14 cellular contexts compared by ENCODE assay signal in the genomic region with DNA sequence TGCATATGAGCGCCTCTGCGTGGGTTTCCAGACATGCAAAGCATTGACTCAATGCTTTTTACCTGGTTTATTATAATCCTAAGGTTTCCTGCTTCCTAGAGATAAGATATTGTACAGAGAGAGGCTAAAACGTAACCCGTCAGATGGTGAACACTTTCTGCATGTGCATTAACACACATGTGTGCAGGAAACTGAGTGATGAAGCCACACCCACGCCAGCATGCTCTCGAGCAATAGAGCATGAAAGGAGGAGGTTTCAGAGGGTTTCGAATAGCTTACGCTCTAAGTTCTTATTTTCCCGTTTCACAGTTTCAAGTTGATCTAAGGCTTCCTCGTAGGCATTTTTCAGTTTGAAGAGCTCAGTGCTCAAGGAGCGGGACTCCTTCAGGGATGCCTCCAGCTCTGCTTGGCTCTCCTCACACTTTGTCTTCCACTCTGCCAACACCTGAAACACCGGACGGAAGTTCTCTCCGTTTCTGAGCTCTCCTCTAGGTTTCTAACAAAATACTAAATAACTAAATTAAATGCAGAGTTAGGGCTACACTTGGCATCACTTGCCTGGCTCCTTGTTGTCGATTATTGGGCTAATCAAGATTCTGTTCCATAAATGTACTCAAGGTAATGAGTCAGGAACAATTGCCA.
DNase-seq lines count a peak whose midpoint lies in the region; ATAC-seq and TF ChIP-seq lines count a peak whose summit lies in the region.
"Had no signal": no experiment of that assay in that cellular context is flagged by ENCODE, and none has a peak within 500 bp of the region (broad histone marks: within the 10 kb centered on the region; RNA-seq: fewer than 3 reads in every experiment).

No MANE protein-coding gene starts in this region.

- peak; percentile 79 for DNase-seq in GM12864 (ENCODE audit: low read depth)
- peak; percentile 57 for DNase-seq in GM19240 (ENCODE audit: insufficient read length, low spot score)
- no peak for DNase-seq in COR-L47 (lab: John Stamatoyannopoulos, UW)
- DNase-seq in activated CD4-positive, alpha-beta T cell treated with anti-CD3 and anti-CD28 coated beads, Interleukin-2, amount 50 U/mL, for 1 hour: no peak
- DNase-seq in activated effector memory CD4-positive, alpha-beta T cell treated with anti-CD3 and anti-CD28 coated beads, Interleukin-2, amount 50 U/mL, for 16 hours: no peak
- no peak for DNase-seq in NCI-H1417 treated with DMSO at 0.1 percent for 48 hours (lab: John Stamatoyannopoulos, UW)
- DNase-seq: colonic mucosa; Kasumi-1; mesenchymal stem cell; NK-92 treated with Interleukin-12 subunit alpha and Interleukin-12 subunit beta, amount 100 ng/mL, for 24 hours; retina; T1000 had no signal

- TF ChIP-seq CTCF in GM12864 (IDR thresholded peaks at IDR 0.05; ENCODE audit: low read depth, low read length, missing control alignments): no peak

- no peak overlapping the region; the same call in 1 of the 2 replicates for H3K4me3 ChIP-seq in GM12864 (ENCODE audit: low read depth, low read length)
- H3K4me3 ChIP-seq: colonic mucosa had no signal

- ATAC-seq in HG02759 (IDR thresholded peaks at IDR 0.05; ENCODE audit: unreplicated experiment): peak; percentile 98
- peak; percentile 99 for ATAC-seq in HG03469 (IDR thresholded peaks at IDR 0.05; ENCODE audit: unreplicated experiment)

Comparison
In these comparisons a context has a peak if more than half of its experiments do, and no peak if none do; other contexts are left out.
1. DNase-seq: peak in GM12864 (single experiment) and GM19240 (single experiment); none in COR-L47 (single experiment), activated CD4-positive, alpha-beta T cell treated with anti-CD3 and anti-CD28 coated beads, Interleukin-2, amount 50 U/mL, for 1 hour (single experiment), activated effector memory CD4-positive, alpha-beta T cell treated with anti-CD3 and anti-CD28 coated beads, Interleukin-2, amount 50 U/mL, for 16 hours (single experiment) and NCI-H1417 treated with DMSO at 0.1 percent for 48 hours (single experiment).